Comparison of ENCODE assay signal across 8 cellular contexts in the genomic region with DNA sequence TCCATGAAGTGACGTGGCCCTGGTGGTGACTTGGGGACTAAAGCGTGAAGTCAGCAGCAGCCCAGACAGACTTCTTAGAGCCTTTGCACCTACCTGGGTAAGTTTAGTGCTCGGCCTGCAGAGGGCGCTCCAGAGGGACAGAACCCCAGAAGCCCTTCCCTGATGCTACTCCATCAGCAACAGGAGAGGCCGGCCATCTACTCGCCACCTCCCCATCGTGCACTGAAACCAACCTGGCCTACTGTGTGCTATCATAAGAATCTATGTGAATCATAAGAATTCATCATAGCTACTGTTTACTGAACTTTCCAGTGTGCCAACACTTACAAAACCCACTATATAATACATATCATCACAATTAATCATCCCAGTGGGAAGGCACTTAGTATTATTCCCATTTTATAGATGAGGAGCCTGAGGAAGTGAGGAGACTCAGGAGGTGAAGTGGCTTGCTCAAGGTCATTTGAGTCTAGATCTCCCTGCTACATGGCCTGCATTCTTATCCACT. TPM values are rescaled to one million over a fixed set of nuclear protein-coding genes. Genes with fewer than 3 reads are reported as not detected.
DNase-seq lines count a peak whose midpoint lies in the region; ATAC-seq, FAIRE-seq and TF ChIP-seq lines count a peak whose summit lies in the region.

No MANE protein-coding gene starts in this region.

- H3K36me3 Mint-ChIP-seq in activated T-helper 1 cell treated with anti-CD3 and anti-CD28 coated beads, Interleukin-12 subunit alpha, Interleukin-12 subunit beta, Interleukin-2, Interleukin-4 antibody, amounts not matched to agents 30 ng/mL and 10 ng/mL and 1 ng/mL, durations not matched to agents 14 hours and 24 hours and 36 hours (ENCODE audit: low read depth): no peaks in the 10 kb centered on the region

- TF ChIP-seq CTCF in lower lobe of right lung (IDR thresholded peaks at IDR 0.05): peak; percentile 38

- DNase-seq in ELF-1 (ENCODE audit: low read depth, low spot score): peak; percentile 84
- DNase-seq in Karpas-422: peak; percentile 90
- DNase-seq in activated T-helper 1 cell treated with anti-CD3 and anti-CD28 coated beads, Interleukin-12 subunit alpha, Interleukin-12 subunit beta, Interleukin-2, Interleukin-4 antibody, amounts not matched to agents 30 ng/mL and 10 ng/mL and 1 ng/mL, durations not matched to agents 14 hours and 24 hours and 36 hours (ENCODE audit: low spot score): peak; percentile 17
- DNase-seq in lower lobe of right lung: no peak
- DNase-seq in urothelium cell line (ENCODE audit: low spot score): no peak
- DNase-seq in D341Med (ENCODE audit: low spot score): no peak
- no peak for DNase-seq in NCI-H226

- no peak for FAIRE-seq in urothelium cell line (lab: Jason Lieb, UNC)

- H4K20me1 ChIP-seq in Karpas-422 (ENCODE audit: insufficient read depth, low read depth, low read length): no peaks in the 10 kb centered on the region

- H3K4me1 Mint-ChIP-seq in activated T-helper 1 cell treated with anti-CD3 and anti-CD28 coated beads, Interleukin-12 subunit alpha, Interleukin-12 subunit beta, Interleukin-2, Interleukin-4 antibody, amounts not matched to agents 30 ng/mL and 10 ng/mL and 1 ng/mL, durations not matched to agents 14 hours and 24 hours and 36 hours (ENCODE audit: low read depth): peaks cover 9% of the 10 kb centered on the region

- H3K9me3 Mint-ChIP-seq in activated T-helper 1 cell treated with anti-CD3 and anti-CD28 coated beads, Interleukin-12 subunit alpha, Interleukin-12 subunit beta, Interleukin-2, Interleukin-4 antibody, amounts not matched to agents 30 ng/mL and 10 ng/mL and 1 ng/mL, durations not matched to agents 14 hours and 24 hours and 36 hours: no peaks in the 10 kb centered on the region

- H3K27me3 ChIP-seq in Karpas-422 (ENCODE audit: low read length) (no peaks in the 10 kb centered on the region), lower lobe of right lung (ENCODE audit: low read depth) (no peaks in the 10 kb centered on the region)

- no peak overlapping the region for H3K9ac ChIP-seq in Karpas-422 (ENCODE audit: low read length)

- H3K27ac ChIP-seq in Karpas-422 (ENCODE audit: low read length): no peak overlapping the region
- H3K27ac ChIP-seq in lower lobe of right lung: no peak overlapping the region

- ATAC-seq in lower lobe of right lung: no peak
- no peak for ATAC-seq in GM19452 (IDR thresholded peaks at IDR 0.05; ENCODE audit: unreplicated experiment)

- H3K4me2 ChIP-seq in Karpas-422 (ENCODE audit: low read depth, low read length, poor library complexity, severe bottlenecking): no peak overlapping the region

- H3K9me2 ChIP-seq in Karpas-422 (replicated peaks; ENCODE audit: insufficient read depth, low read length): no peaks in the 10 kb centered on the region

- H3K4me1 ChIP-seq in Karpas-422 (ENCODE audit: low read length): peaks cover 8% of the 10 kb centered on the region
- peaks cover 33% of the 10 kb centered on the region for H3K4me1 ChIP-seq in lower lobe of right lung

- no peak overlapping the region for H3K27ac Mint-ChIP-seq in activated T-helper 1 cell treated with anti-CD3 and anti-CD28 coated beads, Interleukin-12 subunit alpha, Interleukin-12 subunit beta, Interleukin-2, Interleukin-4 antibody, amounts not matched to agents 30 ng/mL and 10 ng/mL and 1 ng/mL, durations not matched to agents 14 hours and 24 hours and 36 hours

- intact Hi-C loops in activated T-helper 1 cell treated with anti-CD3 and anti-CD28 coated beads, Interleukin-12 subunit alpha, Interleukin-12 subunit beta, Interleukin-2, Interleukin-4 antibody, amounts not matched to agents 30 ng/mL and 10 ng/mL and 1 ng/mL, durations not matched to agents 14 hours and 24 hours and 36 hours (cut with micrococcal nuclease): loop anchor here (10.0 kb wide), 1 partner anchor 542 kb away; no protein-coding TSS in a partner anchor
- intact Hi-C loops in lower lobe of right lung (cut with DNase I): no loop called here

- no peaks in the 10 kb centered on the region for H3K79me2 ChIP-seq in Karpas-422 (ENCODE audit: low read length)

- no peak overlapping the region for H3K4me3 Mint-ChIP-seq in activated T-helper 1 cell treated with anti-CD3 and anti-CD28 coated beads, Interleukin-12 subunit alpha, Interleukin-12 subunit beta, Interleukin-2, Interleukin-4 antibody, amounts not matched to agents 30 ng/mL and 10 ng/mL and 1 ng/mL, durations not matched to agents 14 hours and 24 hours and 36 hours

- H3K36me3 ChIP-seq in Karpas-422 (ENCODE audit: insufficient read depth, low read length) (no peaks in the 10 kb centered on the region), lower lobe of right lung (no peaks in the 10 kb centered on the region)

- H2AFZ ChIP-seq in Karpas-422 (ENCODE audit: low read length): no peak overlapping the region

- H3K9me3 ChIP-seq in Karpas-422 (ENCODE audit: low read length) (no peaks in the 10 kb centered on the region), lower lobe of right lung (no peaks in the 10 kb centered on the region)

- peaks cover 11% of the 10 kb centered on the region for H3K27me3 Mint-ChIP-seq in activated T-helper 1 cell treated with anti-CD3 and anti-CD28 coated beads, Interleukin-12 subunit alpha, Interleukin-12 subunit beta, Interleukin-2, Interleukin-4 antibody, amounts not matched to agents 30 ng/mL and 10 ng/mL and 1 ng/mL, durations not matched to agents 14 hours and 24 hours and 36 hours (ENCODE audit: insufficient read depth)

- no peak overlapping the region for H3K4me3 ChIP-seq in Karpas-422 (ENCODE audit: low read length)
- no peak overlapping the region for H3K4me3 ChIP-seq in lower lobe of right lung

RNA-seq across cellular contexts. Expression of gene EDN2, which starts 7.9 kb away (rescaled TPM):
- total RNA-seq in Karpas-422 (2014; rRNA removed; shearing (Covaris generic); ENCODE audit: low replicate concordance): not detected in 2 replicates
- not detected in 2 replicates for total RNA-seq in activated T-helper 1 cell treated with anti-CD3 and anti-CD28 coated beads, Interleukin-12 subunit alpha, Interleukin-12 subunit beta, Interleukin-2, Interleukin-4 antibody, amounts not matched to agents 30 ng/mL and 10 ng/mL and 1 ng/mL, durations not matched to agents 14 hours and 24 hours and 36 hours
- total RNA-seq in lower lobe of right lung: 2.1 TPM

Comparison
In these comparisons a context has a peak if more than half of its experiments do, and no peak if none do; other contexts are left out.
1. DNase-seq: peak in ELF-1 (single experiment), Karpas-422 (single experiment) and activated T-helper 1 cell treated with anti-CD3 and anti-CD28 coated beads, Interleukin-12 subunit alpha, Interleukin-12 subunit beta, Interleukin-2, Interleukin-4 antibody, amounts not matched to agents 30 ng/mL and 10 ng/mL and 1 ng/mL, durations not matched to agents 14 hours and 24 hours and 36 hours (single experiment); none in lower lobe of right lung (single experiment), urothelium cell line (single experiment), D341Med (single experiment) and NCI-H226 (single experiment).